15 cellular contexts compared by ENCODE assay signal in genomic region chr18:39491408-39491807, GRCh38.
DNase-seq lines count a peak whose midpoint lies in the region; TF ChIP-seq lines count a peak whose summit lies in the region.
"Had no signal": no experiment of that assay in that cellular context is flagged by ENCODE, and none has a peak within 500 bp of the region (broad histone marks: within the 10 kb centered on the region; RNA-seq: fewer than 3 reads in every experiment).

No MANE protein-coding gene starts in this region.

- intact Hi-C loops in posterior vena cava (cut with DNase I), result no loop called here

- in situ Hi-C loops in GM13977 (cut with MboI; ENCODE audit: low pct_unique_long_range_greater_than_20kb, low sequenced_read_pairs, unreplicated experiment), result no loop called here

- DNase-seq in OCI-M1 (lab: John Stamatoyannopoulos, UW) (peak; percentile 17), cardiac fibroblast (ENCODE audit: low read depth in 2 of 2) (peak; percentile 7 to 8), non-pigmented ciliary epithelial cell (ENCODE audit: low read depth) (peak; percentile 11), SW480 (ENCODE audit: low spot score) (no peak), posterior vena cava (ENCODE audit: low spot score) (no peak), GM13977 (ENCODE audit: low spot score) (no peak)
- DNase-seq: C1 segment of cervical spinal cord; Calu3; CD4-positive, alpha-beta memory T cell; COR-L47; DMS153; DND-41; GM23248; H7; HCEC 1CT had no signal

- H3K4me3 ChIP-seq in cardiac fibroblast (replicated peaks in 1 of 2; ENCODE audit: low read depth in 2 of 2, low read length in 2 of 2), result no peak overlapping the region
- H3K4me3 ChIP-seq: GM23248 had no signal

- TF ChIP-seq CTCF in cardiac fibroblast (IDR thresholded peaks at IDR 0.05; ENCODE audit: low read depth, low read length) (no peak), GM13977 (IDR thresholded peaks at IDR 0.05; ENCODE audit: extremely low read depth, insufficient read depth, missing control alignments) (no peak)

Comparison
In these comparisons a context has a peak if more than half of its experiments do, and no peak if none do; other contexts are left out.
1. DNase-seq: peak in OCI-M1 (single experiment), cardiac fibroblast (2 of 2) and non-pigmented ciliary epithelial cell (single experiment); none in SW480 (single experiment), posterior vena cava (single experiment) and GM13977 (single experiment).